In the genomic region with DNA sequence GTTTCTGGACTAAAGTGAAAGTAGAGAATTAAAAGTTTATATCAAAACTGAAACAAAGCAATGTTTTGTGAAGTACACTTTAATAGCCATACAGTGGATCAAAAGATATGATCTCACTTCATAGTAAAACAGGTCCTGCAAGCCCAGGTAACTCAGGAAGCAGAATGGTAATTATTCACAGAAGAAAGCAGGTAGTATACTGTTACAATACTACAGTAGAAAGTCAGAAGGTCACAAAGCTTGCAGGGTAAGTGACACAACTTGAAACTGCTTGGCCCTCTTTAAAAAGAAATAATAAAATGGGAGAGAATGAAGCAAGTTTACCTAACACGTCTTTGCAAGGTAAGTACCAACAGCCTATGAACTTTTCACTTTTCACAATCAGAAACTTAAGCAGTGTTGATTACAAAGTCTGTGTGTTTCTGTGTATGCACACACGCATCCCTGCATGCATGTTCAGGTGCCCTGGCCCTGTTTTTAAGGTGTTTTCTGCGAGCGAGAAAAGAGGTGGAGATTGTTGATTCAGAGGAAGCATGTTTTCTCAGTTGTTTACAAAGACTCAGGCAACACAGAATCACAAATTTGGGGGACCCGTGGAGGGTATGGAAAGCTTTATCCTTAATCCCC, we compare ENCODE assay signal across 13 cellular contexts. TPM values are rescaled to one million over a fixed set of nuclear protein-coding genes. Genes with fewer than 3 reads are reported as not detected.
A peak's percentile ranks its signal among the peaks of the same experiment; 100 is the strongest.
DNase-seq lines count a peak whose midpoint lies in the region; ATAC-seq and TF ChIP-seq lines count a peak whose summit lies in the region.
"Had no signal": no experiment of that assay in that cellular context is flagged by ENCODE, and none has a peak within 500 bp of the region (broad histone marks: within the 10 kb centered on the region; RNA-seq: fewer than 3 reads in every experiment).

Gene NAALADL2 (plus strand): TSS at position 226 of the 627 bp plus-strand sequence.

- H4K20me1 ChIP-seq in GM23338 (replicated peaks; ENCODE audit: insufficient read depth): no peaks in the 10 kb centered on the region
- H4K20me1 ChIP-seq in fibroblast of lung (ENCODE audit: control insufficient read depth, extremely low read depth, insufficient read depth, low read length): no peaks in the 10 kb centered on the region

- ATAC-seq in GM23338 (peak; percentile 43; the same call in 2 of the 3 replicates), aorta (ENCODE audit: low FRiP score) (no peak)

- H3K79me2 ChIP-seq in GM23338 (replicated peaks; ENCODE audit: insufficient read depth): no peaks in the 10 kb centered on the region
- H3K79me2 ChIP-seq in fibroblast of lung (ENCODE audit: control insufficient read depth, insufficient read depth, low read length): no peaks in the 10 kb centered on the region
- no peaks in the 10 kb centered on the region for H3K79me2 ChIP-seq in trophoblast cell (ENCODE audit: control insufficient read depth, insufficient read depth, low read length, poor library complexity)

- TF ChIP-seq CTCF in GM23338 (conservative IDR thresholded peaks at IDR 0.05; ENCODE audit: low read depth in 2 of 2) (no peak), fibroblast of lung (conservative IDR thresholded peaks at IDR 0.05 in 1 of 2, IDR thresholded peaks at IDR 0.05 in 1 of 2; ENCODE audit: low read depth in 1 of 2, low read length in 2 of 2) (no peak), adrenal gland (IDR thresholded peaks at IDR 0.05) (no peak)

- H3K9me3 ChIP-seq in fibroblast of lung (ENCODE audit: control insufficient read depth, insufficient read depth, low read depth, low read length) (no peaks in the 10 kb centered on the region), trophoblast cell (ENCODE audit: insufficient read depth, low read depth, low read length) (no peaks in the 10 kb centered on the region), aorta (ENCODE audit: control insufficient read depth, low read length) (no peaks in the 10 kb centered on the region), adrenal gland (replicated peaks in 1 of 3) (no peaks in the 10 kb centered on the region)

- no peak within 1 kb of the TSS for H4K12ac ChIP-seq in trophoblast cell (ENCODE audit: low read depth, low read length)

- DNase-seq in GM23338 (ENCODE audit: low spot score) (no peak), NCI-H2107 (lab: John Stamatoyannopoulos, UW) (peak; percentile 47), fibroblast of lung (ENCODE audit: low read depth in 2 of 2) (no peak), trophoblast cell (peak in 1 of 2 donors; percentile 40), aorta (no peak), adrenal gland (no peak), DMS79 treated with DMSO at 0.1 percent for 48 hours (lab: John Stamatoyannopoulos, UW) (no peak)
- DNase-seq in activated naive CD8-positive, alpha-beta T cell treated with anti-CD3 and anti-CD28 coated beads for 36 hours: no peak
- DNase-seq: activated T-cell treated with anti-CD3 and anti-CD28 coated beads, Interleukin-2, amount 50 U/mL, for 1 hour; glutamatergic neuron; KG1; WERI-Rb-1 had no signal

- H3K27me3 ChIP-seq in GM23338 (ENCODE audit: insufficient read depth) (no peaks in the 10 kb centered on the region), fibroblast of lung (ENCODE audit: control insufficient read depth, insufficient read depth, low read length) (no peaks in the 10 kb centered on the region), trophoblast cell (ENCODE audit: insufficient read depth, low read length) (no peaks in the 10 kb centered on the region), aorta (ENCODE audit: control insufficient read depth in 1 of 2, insufficient read depth in 2 of 2, low read length in 1 of 2) (no peaks in the 10 kb centered on the region), adrenal gland (no peaks in the 10 kb centered on the region)
- H3K27me3 ChIP-seq: cardiac muscle cell had no signal

- no peak within 1 kb of the TSS for H3K4ac ChIP-seq in trophoblast cell (ENCODE audit: low read depth, low read length)

- peaks cover 15% of the 10 kb centered on the region for H3K4me1 ChIP-seq in GM23338 (ENCODE audit: insufficient read depth)
- H3K4me1 ChIP-seq in fibroblast of lung (ENCODE audit: control insufficient read depth, extremely low read depth, insufficient read depth, low read length): no peaks in the 10 kb centered on the region
- H3K4me1 ChIP-seq in trophoblast cell (ENCODE audit: control insufficient read depth in 1 of 2, insufficient read depth in 2 of 2, low read length in 2 of 2): peaks cover 4 to 8% of the 10 kb centered on the region in 2 experiments
- peaks cover 0 to 8% of the 10 kb centered on the region in 2 donors for H3K4me1 ChIP-seq in aorta (ENCODE audit: control insufficient read depth in 1 of 2, insufficient read depth in 2 of 2, low read length in 2 of 2)
- H3K4me1 ChIP-seq in adrenal gland (replicated peaks in 1 of 2): no peaks in the 10 kb centered on the region

- peak within 1 kb of the TSS; percentile 72 for H2AFZ ChIP-seq in GM23338
- peak within 1 kb of the TSS; percentile 26 for H2AFZ ChIP-seq in fibroblast of lung (ENCODE audit: low read length)
- no peak within 1 kb of the TSS for H2AFZ ChIP-seq in trophoblast cell (ENCODE audit: insufficient read depth, low read length, poor library complexity)

- peak within 1 kb of the TSS; percentile 85 for H3K27ac Mint-ChIP-seq in GM23338
- no peak within 1 kb of the TSS for H3K27ac Mint-ChIP-seq in activated naive CD8-positive, alpha-beta T cell treated with anti-CD3 and anti-CD28 coated beads for 36 hours

- H3K4me3 Mint-ChIP-seq in GM23338: no peak within 1 kb of the TSS
- H3K4me3 Mint-ChIP-seq in activated naive CD8-positive, alpha-beta T cell treated with anti-CD3 and anti-CD28 coated beads for 36 hours: no peak within 1 kb of the TSS

- H3K36me3 Mint-ChIP-seq in GM23338 (ENCODE audit: low read depth): no peaks in the 10 kb centered on the region
- H3K36me3 Mint-ChIP-seq in activated naive CD8-positive, alpha-beta T cell treated with anti-CD3 and anti-CD28 coated beads for 36 hours: no peaks in the 10 kb centered on the region

- H3K27me3 Mint-ChIP-seq in GM23338 (ENCODE audit: insufficient read depth, low read depth, poor library complexity): no peaks in the 10 kb centered on the region
- H3K27me3 Mint-ChIP-seq in activated naive CD8-positive, alpha-beta T cell treated with anti-CD3 and anti-CD28 coated beads for 36 hours: no peaks in the 10 kb centered on the region

- H4K91ac ChIP-seq in trophoblast cell (ENCODE audit: low read depth, low read length): no peak within 1 kb of the TSS

- H3K4me2 ChIP-seq in GM23338 (peak within 1 kb of the TSS; percentile 45), fibroblast of lung (ENCODE audit: extremely low read depth, insufficient read depth, low read length) (peak within 1 kb of the TSS; percentile 48), trophoblast cell (ENCODE audit: low read length) (peak within 1 kb of the TSS; percentile 7)

- no peaks in the 10 kb centered on the region for H3F3A ChIP-seq in GM23338 (replicated peaks; ENCODE audit: low read depth)

- no peak within 1 kb of the TSS for H4K8ac ChIP-seq in trophoblast cell (ENCODE audit: low read depth, low read length)

- H3K9me2 ChIP-seq in GM23338 (ENCODE audit: insufficient read depth): peaks cover 6% of the 10 kb centered on the region; the same call in 1 of the 2 replicates

- WGBS in trophoblast cell (ENCODE audit: extremely low coverage, insufficient coverage, insufficient read length): no CpG with 5 or more reads among the region's 5 CpGs
- WGBS in aorta, 2 donors: 85 to 86% methylated on average over 5 of the region's 5 CpGs
- 82 to 92% (median 85%) methylated on average over 5 of the region's 5 CpGs for WGBS in adrenal gland, 4 donors

- peaks cover 6% of the 10 kb centered on the region for H3K79me1 ChIP-seq in trophoblast cell (ENCODE audit: low read length)

- peak within 1 kb of the TSS; percentile 31 for H2BK120ac ChIP-seq in trophoblast cell (ENCODE audit: insufficient read depth, low read length, poor library complexity)

- H2BK5ac ChIP-seq in trophoblast cell (ENCODE audit: low read depth, low read length, poor library complexity): no peak within 1 kb of the TSS

- no peak within 1 kb of the TSS for H3K14ac ChIP-seq in trophoblast cell (ENCODE audit: low read length)

- peaks cover 21% of the 10 kb centered on the region for H3K4me1 Mint-ChIP-seq in GM23338
- H3K4me1 Mint-ChIP-seq in activated naive CD8-positive, alpha-beta T cell treated with anti-CD3 and anti-CD28 coated beads for 36 hours: no peaks in the 10 kb centered on the region

- H3K9me3 Mint-ChIP-seq in GM23338: no peaks in the 10 kb centered on the region
- H3K9me3 Mint-ChIP-seq in activated naive CD8-positive, alpha-beta T cell treated with anti-CD3 and anti-CD28 coated beads for 36 hours: no peaks in the 10 kb centered on the region

- no peak within 1 kb of the TSS for H3K23ac ChIP-seq in trophoblast cell (ENCODE audit: low read length)

- no peak within 1 kb of the TSS for H2AK5ac ChIP-seq in trophoblast cell (ENCODE audit: low read length)

- no peak within 1 kb of the TSS for H3K27ac ChIP-seq in GM23338 (ENCODE audit: low read depth)
- H3K27ac ChIP-seq in fibroblast of lung (ENCODE audit: insufficient read depth, low read length): no peak within 1 kb of the TSS
- peak within 1 kb of the TSS; percentile 26 for H3K27ac ChIP-seq in trophoblast cell (ENCODE audit: low read depth, low read length)
- H3K27ac ChIP-seq in aorta (ENCODE audit: low read depth in 1 of 2, low read length in 2 of 2): no peak within 1 kb of the TSS
- H3K27ac ChIP-seq in adrenal gland: no peak within 1 kb of the TSS
- H3K27ac ChIP-seq: cardiac muscle cell, WERI-Rb-1 had no signal

- no peak for TF ChIP-seq POLR2A in adrenal gland (IDR thresholded peaks at IDR 0.05)

- H3K18ac ChIP-seq in trophoblast cell (ENCODE audit: low read length): no peak within 1 kb of the TSS

- no peaks in the 10 kb centered on the region for H3K36me3 ChIP-seq in GM23338 (ENCODE audit: insufficient read depth)
- no peaks in the 10 kb centered on the region for H3K36me3 ChIP-seq in fibroblast of lung (ENCODE audit: control insufficient read depth, insufficient read depth, low read length)
- no peaks in the 10 kb centered on the region for H3K36me3 ChIP-seq in trophoblast cell (ENCODE audit: control insufficient read depth in 1 of 2, insufficient read depth in 2 of 2, low read length in 2 of 2)
- no peaks in the 10 kb centered on the region for H3K36me3 ChIP-seq in aorta (ENCODE audit: control insufficient read depth in 1 of 2, insufficient read depth in 2 of 2, low read length in 1 of 2)
- H3K36me3 ChIP-seq in adrenal gland (replicated peaks in 1 of 2): no peaks in the 10 kb centered on the region
- H3K36me3 ChIP-seq: cardiac muscle cell, WERI-Rb-1 had no signal

- H3K4me3 ChIP-seq in GM23338 (no peak within 1 kb of the TSS), fibroblast of lung (replicated peaks in 1 of 4; ENCODE audit: control extremely low read depth in 1 of 4, insufficient read depth in 1 of 4, low read depth in 3 of 4, low read length in 4 of 4) (peak within 1 kb of the TSS in 1 of 4 experiments; percentile 10), trophoblast cell (ENCODE audit: low read depth, low read length) (no peak within 1 kb of the TSS), aorta (ENCODE audit: low read length in 2 of 2) (no peak within 1 kb of the TSS), adrenal gland (no peak within 1 kb of the TSS)
- H3K4me3 ChIP-seq: cardiac muscle cell had no signal

- intact Hi-C loops in aorta (cut with DNase I) (no loop called here), adrenal gland (cut with DNase I) (no loop called here)

- H3K9ac ChIP-seq in fibroblast of lung (ENCODE audit: insufficient read depth, low read length): no peak within 1 kb of the TSS
- H3K9ac ChIP-seq in trophoblast cell (ENCODE audit: low read length): no peak within 1 kb of the TSS

- no peak within 1 kb of the TSS for H2BK12ac ChIP-seq in trophoblast cell (ENCODE audit: low read length)

RNA-seq across cellular contexts. Expression of gene NAALADL2, which starts in this region (rescaled TPM):
- total RNA-seq in GM23338 (2014; rRNA removed; shearing (Covaris generic)): 2.6 TPM in 1 of 2 replicates, not detected in the other
- polyA plus RNA-seq in GM23338 (2016; fragmentation: Nextera tagmentation; extraction: Ambion mirVana): 1.2 and 1.6 TPM in 2 replicates
- total RNA-seq in fibroblast of lung: 5.6 and 11.6 TPM in 2 replicates
- polyA plus RNA-seq in fibroblast of lung: 7.2 and 8.8 TPM in 2 replicates
- polyA plus RNA-seq in fibroblast of lung (2012): 4.8 and 5.3 TPM in 2 replicates
- 0.24 and 2.3 TPM in 2 replicates for polyA minus RNA-seq in fibroblast of lung (ENCODE audit: low replicate concordance)
- polyA plus RNA-seq in trophoblast cell (2013): 1.2 and 1.6 TPM in 2 replicates
- 10 to 100 TPM; 19.0 to 29.8 TPM for total RNA-seq in aorta
- polyA plus RNA-seq in aorta: 1 to 10 TPM; 4.3 to 4.7 TPM
- total RNA-seq in adrenal gland: 1 to 10 TPM in 7 of 8 donors, under 1 TPM in 1; 0.85 to 7.8 (median 5.7) TPM
- polyA plus RNA-seq in adrenal gland: 1 to 10 TPM in 1 of 3 donors, under 1 TPM in 2; 0.24 to 4.2 (median 0.24) TPM
- total RNA-seq in activated naive CD8-positive, alpha-beta T cell treated with anti-CD3 and anti-CD28 coated beads for 36 hours: under 1 TPM in 1 of 2 experiments, not detected in 1; 0.48 TPM
